Comparison of ENCODE assay signal across 24 cellular contexts in the genomic region with DNA sequence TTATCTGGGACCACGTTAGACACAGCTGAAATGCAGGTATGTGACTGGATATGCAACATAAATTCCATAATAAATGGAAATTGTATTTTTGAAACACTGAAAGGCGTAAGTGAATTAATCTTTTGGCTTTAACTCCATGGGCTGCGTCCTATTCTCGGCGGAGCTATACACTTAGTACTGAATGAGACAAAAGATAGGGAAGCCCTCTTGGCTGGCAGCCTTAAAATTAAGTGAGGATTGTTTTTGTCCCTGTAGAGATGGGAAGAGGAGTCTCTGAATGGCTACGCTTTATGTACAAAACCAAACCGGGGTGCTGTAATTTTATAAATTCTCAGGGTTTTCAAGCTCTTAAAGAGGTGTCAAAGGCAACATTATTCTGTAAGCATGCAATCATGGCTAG.
"Had no signal": no experiment of that assay in that cellular context is flagged by ENCODE, and none has a peak within 500 bp of the region (broad histone marks: within the 10 kb centered on the region; RNA-seq: fewer than 3 reads in every experiment).

No MANE protein-coding gene starts in this region.

- H3K9me3 ChIP-seq: neutrophil, pancreas, prostate gland, right lobe of liver, thoracic aorta, thyroid gland, tibial nerve, upper lobe of left lung, vagina had no signal

- H3K36me3 ChIP-seq: neutrophil, pancreas, prostate gland, right lobe of liver, sigmoid colon, stomach, thoracic aorta, thyroid gland, tibial nerve, upper lobe of left lung, vagina had no signal

- H3K4me1 ChIP-seq: pancreas, prostate gland, right lobe of liver, sigmoid colon, thyroid gland, upper lobe of left lung, vagina had no signal

- ATAC-seq: natural killer cell; pancreas; right lobe of liver; stimulated activated effector memory CD8-positive, alpha-beta T cell treated with anti-CD3 and anti-CD28 coated beads, Interleukin-12 subunit alpha, Interleukin-12 subunit beta, amount 100 ng/mL, for 72 hours; stimulated activated naive B cell treated with anti-CD40 and anti-IgM and Interleukin-4, amounts not matched to agents 10 μg/mL and 1 μg/mL and 100 μg/mL, for 72 hours had no signal

- DNase-seq: natural killer cell; nucleus accumbens; pancreas; retina; right cardiac atrium; right lobe of liver; sigmoid colon; small intestine; stimulated activated CD4-positive, alpha-beta T cell treated with anti-CD3 and anti-CD28 coated beads, Interleukin-15, amount 100 ng/mL, for 24 hours; stimulated activated CD4-positive, alpha-beta T cell treated with anti-CD3 and anti-CD28 coated beads, Interleukin-2, amount 100 ng/mL, for 24 hours; stimulated activated CD4-positive, alpha-beta T cell treated with anti-CD3 and anti-CD28 coated beads, Interleukin-2, amount 100 ng/mL, for 48 hours; stimulated activated CD4-positive, alpha-beta T cell treated with anti-CD3 and anti-CD28 coated beads, Interleukin-4, amount 100 ng/mL, for 24 hours; stimulated activated naive B cell treated with anti-CD40 and anti-IgM and Interleukin-4, amounts not matched to agents 10 μg/mL and 1 μg/mL and 100 μg/mL, for 72 hours; stimulated activated naive CD4-positive, alpha-beta T cell treated with Interleukin-2 at 50 U/mL for 16 hours; stomach; thyroid gland; trophoblast cell; upper lobe of left lung had no signal

- H3K27ac ChIP-seq: neutrophil, pancreas, prostate gland, right lobe of liver, sigmoid colon, stomach, thoracic aorta, thyroid gland, tibial nerve, upper lobe of left lung, vagina had no signal

- H3K4me3 ChIP-seq: pancreas, prostate gland, right lobe of liver, sigmoid colon, stomach, thoracic aorta, thyroid gland, tibial nerve, upper lobe of left lung, vagina had no signal

- H3K27me3 ChIP-seq: neutrophil, pancreas, right lobe of liver, sigmoid colon, stomach, thyroid gland, tibial nerve, upper lobe of left lung, vagina had no signal
